In the genomic region with DNA sequence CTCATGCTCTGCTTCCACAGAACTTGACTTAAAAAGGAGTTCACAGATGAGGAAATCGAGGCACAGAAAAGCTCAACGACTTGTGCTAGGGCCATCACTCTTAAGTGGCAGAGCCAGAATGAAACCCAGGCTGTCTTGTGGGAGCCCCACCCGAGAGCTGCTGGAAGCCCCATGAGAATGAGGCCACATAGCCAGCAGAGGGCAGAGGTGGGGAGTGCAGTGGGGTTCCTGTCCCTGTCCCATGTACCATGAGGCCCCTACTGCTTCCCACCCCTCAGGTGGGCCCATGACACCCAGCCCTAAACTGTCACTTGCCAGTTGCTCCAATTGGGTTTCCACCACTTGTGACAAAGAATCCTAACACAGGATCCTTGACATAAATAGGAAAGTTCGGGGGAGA, we compare ENCODE assay signal across 8 cellular contexts.
DNase-seq lines count a peak whose midpoint lies in the region; ATAC-seq and TF ChIP-seq lines count a peak whose summit lies in the region.

No MANE protein-coding gene starts in this region.

- no peak overlapping the region for H3K27ac ChIP-seq in neutrophil

- peak; percentile 14 for TF ChIP-seq CTCF in GM20000 (IDR thresholded peaks at IDR 0.05; ENCODE audit: extremely low read depth, missing control alignments)
- peak; percentile 51 for TF ChIP-seq CTCF in neutrophil (IDR thresholded peaks at IDR 0.05)

- H3K4me1 ChIP-seq in neutrophil (ENCODE audit: control insufficient read depth in 1 of 2, insufficient read depth in 1 of 2, low read depth in 1 of 2, low read length in 1 of 2) = peaks cover 6% of the 10 kb centered on the region in 2 experiments

- no peak for ATAC-seq in HG03045 (IDR thresholded peaks at IDR 0.05; ENCODE audit: unreplicated experiment)

- H3K4me3 ChIP-seq in neutrophil (ENCODE audit: low read depth in 1 of 2, low read length in 1 of 2) = no peak overlapping the region

- DNase-seq in ACHN = peak; percentile 28
- DNase-seq in GM20000 (ENCODE audit: low spot score) = no peak
- peak; percentile 16 for DNase-seq in T-helper 9 cell
- peak; percentile 1 for DNase-seq in effector CD8-positive, alpha-beta T cell (lab: John Stamatoyannopoulos, UW)
- DNase-seq in cerebellar nuclear complex (lab: John Stamatoyannopoulos, UW) = no peak
- no peak for DNase-seq in DMS153 treated with DMSO at 0.1 percent for 48 hours (lab: John Stamatoyannopoulos, UW; ENCODE audit: unreplicated experiment)

- no peaks in the 10 kb centered on the region for H3K36me3 ChIP-seq in neutrophil

- in situ Hi-C loops in ACHN (cut with HindIII; ENCODE audit: low pct_ligation_motif_present, low pct_unique_long_range_greater_than_20kb, low sequenced_read_pairs) = no loop called here

- H3K9me3 ChIP-seq in neutrophil = no peaks in the 10 kb centered on the region

- H3K27me3 ChIP-seq in neutrophil = no peaks in the 10 kb centered on the region

Comparison
In these comparisons a context has a peak if more than half of its experiments do, and no peak if none do; other contexts are left out.
1. DNase-seq: peak in ACHN (single experiment), T-helper 9 cell (single experiment) and effector CD8-positive, alpha-beta T cell (single experiment); none in GM20000 (single experiment), cerebellar nuclear complex (0 of 2) and DMS153 treated with DMSO at 0.1 percent for 48 hours (single experiment).